Comparison of ENCODE assay signal across 8 cellular contexts in genomic region chr17:81859906-81860755, GRCh38. TPM values are rescaled to one million over a fixed set of nuclear protein-coding genes. Genes with fewer than 3 reads are reported as not detected.
DNase-seq lines count a peak whose midpoint lies in the region; ATAC-seq and TF ChIP-seq lines count a peak whose summit lies in the region.

TSS of gene P4HB (minus strand) at chr17:81860535. CDS start at chr17:81860471, 64 bp downstream.

- H3K9ac ChIP-seq in DND-41 (ENCODE audit: low read depth, low read length) (peak within 1 kb of the TSS; percentile 82), endocrine pancreas (ENCODE audit: control insufficient read depth, insufficient read depth, low read length) (peak within 1 kb of the TSS; percentile 99)

- in situ Hi-C loops in HAP-1 (cut with MboI; ENCODE audit: low sequenced_read_pairs): no loop called here
- in situ Hi-C loops in SK-MEL-5 (cut with HindIII; ENCODE audit: low pct_unique_long_range_greater_than_20kb, low sequenced_read_pairs): no loop called here

- H2AFZ ChIP-seq in DND-41 (ENCODE audit: low read depth, low read length): peak within 1 kb of the TSS; percentile 94

- H3K4me2 ChIP-seq in DND-41 (ENCODE audit: insufficient read depth, low read length): peak within 1 kb of the TSS; percentile 98

- peak; percentile 65 to 79 for TF ChIP-seq POLR2A in uterus (IDR thresholded peaks at IDR 0.05)

- H3K27ac ChIP-seq in DND-41 (ENCODE audit: low read length) (peak within 1 kb of the TSS; percentile 94), uterus (peak within 1 kb of the TSS; percentile 93 to 96)

- H3K27me3 ChIP-seq in DND-41 (ENCODE audit: insufficient read depth, low read length, poor library complexity) (peaks cover 3% of the 10 kb centered on the region), HAP-1 (ENCODE audit: low read depth) (no peaks in the 10 kb centered on the region), endocrine pancreas (ENCODE audit: control insufficient read depth, insufficient read depth, low read length) (no peaks in the 10 kb centered on the region), uterus (no peaks in the 10 kb centered on the region)

- H3K79me2 ChIP-seq in DND-41 (ENCODE audit: insufficient read depth, low read length): peaks cover 86% of the 10 kb centered on the region

- intact Hi-C loops in uterus (cut with DNase I; ENCODE audit: low total_unique reads): no loop called here

- H3K36me3 ChIP-seq in DND-41 (ENCODE audit: insufficient read depth, low read length): peaks cover 66% of the 10 kb centered on the region
- peaks cover 68% of the 10 kb centered on the region for H3K36me3 ChIP-seq in HAP-1 (replicated peaks)
- H3K36me3 ChIP-seq in endocrine pancreas (ENCODE audit: control insufficient read depth, insufficient read depth, low read length): no peaks in the 10 kb centered on the region
- H3K36me3 ChIP-seq in uterus: no peaks in the 10 kb centered on the region

- H3K4me3 ChIP-seq in DND-41 (ENCODE audit: low read depth in 1 of 2, low read length in 2 of 2): peak within 1 kb of the TSS; percentile 79 to 91
- H3K4me3 ChIP-seq in HAP-1: peak within 1 kb of the TSS; percentile 85
- H3K4me3 ChIP-seq in endocrine pancreas (ENCODE audit: control insufficient read depth, insufficient read depth, low read length): peak within 1 kb of the TSS; percentile 89
- H3K4me3 ChIP-seq in uterus: peak within 1 kb of the TSS; percentile 93 to 97

- H3K9me3 ChIP-seq in DND-41 (ENCODE audit: insufficient read depth, low read length, severe bottlenecking): no peaks in the 10 kb centered on the region
- no peaks in the 10 kb centered on the region for H3K9me3 ChIP-seq in HAP-1
- no peaks in the 10 kb centered on the region for H3K9me3 ChIP-seq in endocrine pancreas (ENCODE audit: control insufficient read depth, low read length)
- no peaks in the 10 kb centered on the region for H3K9me3 ChIP-seq in uterus

- DNase-seq in DND-41 (no peak), HAP-1 (ENCODE audit: low spot score in 2 of 2) (peak in 1 of 2 experiments; percentile 99), SK-MEL-5 (ENCODE audit: low read depth, low spot score) (no peak), myocyte (ENCODE audit: low read depth) (no peak), uterus (peak in 1 of 2 donors; percentile 99), DMS 273 treated with DMSO at 0.1 percent for 48 hours (lab: John Stamatoyannopoulos, UW) (no peak), HuH-7 (ENCODE audit: low spot score) (no peak)

- H3K4me1 ChIP-seq in DND-41 (ENCODE audit: insufficient read depth, low read length) (peaks cover 54% of the 10 kb centered on the region), HAP-1 (peaks cover 14% of the 10 kb centered on the region), endocrine pancreas (ENCODE audit: control insufficient read depth, insufficient read depth, low read length) (no peaks in the 10 kb centered on the region), uterus (peaks cover 12% of the 10 kb centered on the region in 2 donors)

- peaks cover 48% of the 10 kb centered on the region for H4K20me1 ChIP-seq in DND-41 (ENCODE audit: insufficient read depth, low read length)

- TF ChIP-seq CTCF in DND-41 (IDR thresholded peaks at IDR 0.05; ENCODE audit: borderline replicate concordance, extremely low read depth, low read length, poor library complexity, severe bottlenecking): no peak
- TF ChIP-seq CTCF in uterus (IDR thresholded peaks at IDR 0.05): no peak

- ATAC-seq in DND-41 (ENCODE audit: insufficient read depth, low read depth): no peak

RNA-seq across cellular contexts. Expression of gene P4HB, which starts in this region (rescaled TPM):
- total RNA-seq in SK-MEL-5 (2014; rRNA removed; shearing (Covaris generic)): 1,826 and 1,949 TPM in 2 replicates
- polyA plus RNA-seq in SK-MEL-5 (2015; cell fraction: cytosol; rRNA removed): 4,439 and 5,254 TPM in 2 replicates
- polyA plus RNA-seq in SK-MEL-5 (2015; cell fraction: nucleus; rRNA removed): 1,279 and 1,508 TPM in 2 replicates
- total RNA-seq in myocyte: 1,674 and 2,691 TPM in 2 replicates
- 1,506 TPM for polyA plus RNA-seq in myocyte (2012)
- total RNA-seq in uterus: 100 to 1,000 TPM; 199 to 504 (median 304) TPM
